ENCODE assay signal across 9 cellular contexts in genomic region chr1:9537863-9538668, GRCh38. TPM values are rescaled to one million over a fixed set of nuclear protein-coding genes. Genes with fewer than 3 reads are reported as not detected.
DNase-seq lines count a peak whose midpoint lies in the region; ATAC-seq and TF ChIP-seq lines count a peak whose summit lies in the region.
"Had no signal": no experiment of that assay in that cellular context is flagged by ENCODE, and none has a peak within 500 bp of the region (broad histone marks: within the 10 kb centered on the region; RNA-seq: fewer than 3 reads in every experiment).

No MANE protein-coding gene starts in this region.

- H3K4me3 Mint-ChIP-seq in IgD-negative memory B cell = peak overlapping the region; percentile 64 to 79 (median 74)
- peak overlapping the region; percentile 36 for H3K4me3 Mint-ChIP-seq in activated naive CD8-positive, alpha-beta T cell

- H3K4me1 Mint-ChIP-seq in IgD-negative memory B cell = peaks cover 15 to 25% (median 21%) of the 10 kb centered on the region in 3 donors
- H3K4me1 Mint-ChIP-seq in activated naive CD8-positive, alpha-beta T cell (ENCODE audit: low read depth) = peaks cover 33% of the 10 kb centered on the region

- H3K27me3 Mint-ChIP-seq in IgD-negative memory B cell = no peaks in the 10 kb centered on the region
- no peaks in the 10 kb centered on the region for H3K27me3 Mint-ChIP-seq in activated naive CD8-positive, alpha-beta T cell

- no peak for TF ChIP-seq CTCF in 22Rv1 (IDR thresholded peaks at IDR 0.05)
- TF ChIP-seq CTCF in mucosa of descending colon (IDR thresholded peaks at IDR 0.05) = no peak

- H3K36me3 ChIP-seq in mucosa of descending colon (ENCODE audit: low read depth) = no peaks in the 10 kb centered on the region
- H3K36me3 ChIP-seq: heart right ventricle had no signal

- DNase-seq in mucosa of descending colon (peak in 2 of 3 donors; percentile 50 to 66), HuH-7.5 (ENCODE audit: low spot score) (no peak), globus pallidus (ENCODE audit: low spot score) (no peak), iPS-NIHi7 (ENCODE audit: extremely low spot score) (no peak)
- DNase-seq: heart right ventricle had no signal

- peaks cover 19% of the 10 kb centered on the region for H3K4me1 ChIP-seq in mucosa of descending colon (ENCODE audit: low read depth)

- intact Hi-C loops in mucosa of descending colon (cut with DNase I, micrococcal nuclease) = no loop called here

- no peaks in the 10 kb centered on the region for H3K9me3 Mint-ChIP-seq in IgD-negative memory B cell
- H3K9me3 Mint-ChIP-seq in activated naive CD8-positive, alpha-beta T cell (ENCODE audit: low read depth) = no peaks in the 10 kb centered on the region

- peak overlapping the region in 2 of 3 donors; percentile 92 to 96 for H3K27ac Mint-ChIP-seq in IgD-negative memory B cell
- H3K27ac Mint-ChIP-seq in activated naive CD8-positive, alpha-beta T cell = peak overlapping the region; percentile 55

- peak; percentile 61 for ATAC-seq in mucosa of descending colon
- ATAC-seq in HG03439 (IDR thresholded peaks at IDR 0.05; ENCODE audit: unreplicated experiment) = no peak

- H3K4me3 ChIP-seq in mucosa of descending colon = no peak overlapping the region

- H3K9me3 ChIP-seq in mucosa of descending colon = no peaks in the 10 kb centered on the region
- H3K9me3 ChIP-seq: heart right ventricle had no signal

- H3K36me3 Mint-ChIP-seq in IgD-negative memory B cell = no peaks in the 10 kb centered on the region
- H3K36me3 Mint-ChIP-seq in activated naive CD8-positive, alpha-beta T cell = peaks cover 4% of the 10 kb centered on the region

- peak overlapping the region; percentile 91 for H3K27ac ChIP-seq in 22Rv1

RNA-seq across cellular contexts. Expression of gene SLC25A33, which starts 1.2 kb away (rescaled TPM):
- 7.5 TPM for polyA plus RNA-seq in IgD-negative memory B cell
- total RNA-seq in mucosa of descending colon = 1 to 10 TPM; 4.8 to 5.9 (median 5.7) TPM

RNA-seq across cellular contexts. Expression of gene TMEM201, which starts 50.6 kb away (rescaled TPM):
- 4.2 TPM for polyA plus RNA-seq in IgD-negative memory B cell
- total RNA-seq in mucosa of descending colon = 10 to 100 TPM in 1 of 3 donors, 1 to 10 TPM in 2; 8.1 to 12.1 (median 8.4) TPM

Comparison
In these comparisons a context has a peak if more than half of its experiments do, and no peak if none do; other contexts are left out.
1. DNase-seq: peak in mucosa of descending colon (2 of 3); none in HuH-7.5 (single experiment), globus pallidus (single experiment) and iPS-NIHi7 (single experiment).